ENCODE assay signal across 22 cellular contexts in genomic region chr7:151405588-151405987, GRCh38. TPM values are rescaled to one million over a fixed set of nuclear protein-coding genes. Genes with fewer than 3 reads are reported as not detected.
DNase-seq lines count a peak whose midpoint lies in the region; ATAC-seq, FAIRE-seq and TF ChIP-seq lines count a peak whose summit lies in the region.
"Had no signal": no experiment of that assay in that cellular context is flagged by ENCODE, and none has a peak within 500 bp of the region (broad histone marks: within the 10 kb centered on the region; RNA-seq: fewer than 3 reads in every experiment).

No MANE protein-coding gene starts in this region.

- TF ChIP-seq CTCF in HEK293 (tag by site-specific recombination; IDR thresholded peaks at IDR 0.05) (no peak), kidney (IDR thresholded peaks at IDR 0.05; ENCODE audit: borderline replicate concordance, extremely low read depth, insufficient read depth) (no peak), parathyroid adenoma (IDR thresholded peaks at IDR 0.05) (no peak)

- H3K27me3 Mint-ChIP-seq in CD8-positive, alpha-beta memory T cell, result peaks cover 5 to 6% of the 10 kb centered on the region in 2 donors

- H3K27ac Mint-ChIP-seq in CD8-positive, alpha-beta memory T cell, result peak overlapping the region in 6 of 8 donors; percentile 76 to 91 (median 90)
- H3K27ac Mint-ChIP-seq: HFFc6 had no signal

- H3K9ac ChIP-seq in kidney (ENCODE audit: low read length in 2 of 2) (no peak overlapping the region), parathyroid adenoma (no peak overlapping the region)

- FAIRE-seq in kidney (lab: Jason Lieb, UNC), result no peak
- FAIRE-seq: G401.6, GM12892 had no signal

- no peak overlapping the region for H3K4me2 ChIP-seq in parathyroid adenoma (ENCODE audit: low read length)

- H3K27ac ChIP-seq in CD8-positive, alpha-beta memory T cell (ENCODE audit: low read depth, low read length), result no peak overlapping the region
- H3K27ac ChIP-seq in HEK293 (ENCODE audit: extremely low read depth, low read depth, low read length) (no peak overlapping the region), kidney (ENCODE audit: low read depth in 2 of 2, low read length in 2 of 2) (no peak overlapping the region), parathyroid adenoma (peak overlapping the region; percentile 99)
- H3K27ac ChIP-seq: RWPE1 had no signal

- H3K36me3 ChIP-seq in CD8-positive, alpha-beta memory T cell (ENCODE audit: insufficient read depth, low read length), result no peaks in the 10 kb centered on the region
- H3K36me3 ChIP-seq in HEK293 (ENCODE audit: control insufficient read depth in 2 of 2, insufficient read depth in 1 of 2, low read length in 2 of 2) (no peaks in the 10 kb centered on the region), kidney (ENCODE audit: control insufficient read depth in 1 of 2, insufficient read depth in 2 of 2, low read length in 2 of 2) (no peaks in the 10 kb centered on the region), parathyroid adenoma (ENCODE audit: control insufficient read depth, insufficient read depth, low read length) (no peaks in the 10 kb centered on the region)
- H3K36me3 ChIP-seq: MG63 had no signal

- H3K27me3 ChIP-seq in CD8-positive, alpha-beta memory T cell (ENCODE audit: insufficient read depth, low read length, poor library complexity, severe bottlenecking), result no peaks in the 10 kb centered on the region
- no peaks in the 10 kb centered on the region for H3K27me3 ChIP-seq in parathyroid adenoma (ENCODE audit: control insufficient read depth, insufficient read depth, low read length)
- H3K27me3 ChIP-seq: MG63 had no signal

- CTCF ChIA-PET in CD8-positive, alpha-beta memory T cell (lab: Charles Lee), result interaction anchor here (1.2 to 2.4 kb wide), 2 partner anchors 24 to 43 kb away, joined by 3 to 9 read pairs; no protein-coding TSS in a partner anchor
- CTCF ChIA-PET in HEK293 (lab: Yijun Ruan, JAX), result no interaction called here

- peaks cover 6% of the 10 kb centered on the region for H3K4me1 ChIP-seq in CD8-positive, alpha-beta memory T cell (ENCODE audit: insufficient read depth, low read length)
- H3K4me1 ChIP-seq in HEK293 (ENCODE audit: control insufficient read depth, insufficient read depth, low read length) (no peaks in the 10 kb centered on the region), kidney (ENCODE audit: control insufficient read depth in 1 of 2, insufficient read depth in 1 of 2, low read depth in 1 of 2, low read length in 2 of 2) (peaks cover 4 to 7% of the 10 kb centered on the region in 2 donors), parathyroid adenoma (peaks cover 72% of the 10 kb centered on the region)

- DNase-seq in CD8-positive, alpha-beta memory T cell, result peak in 1 of 5 donors; percentile 30
- DNase-seq in kidney (peak; percentile 37), occipital lobe (lab: John Stamatoyannopoulos, UW) (no peak), SKM-1 treated with dmso at 0.1 percent for 144 hours (lab: John Stamatoyannopoulos, UW; ENCODE audit: unreplicated experiment) (no peak)
- DNase-seq: Calu3; CD8-positive, alpha-beta T cell; DMS153; HFFc6; MG63; NCI-H1436; NCI-H1930; NCI-H510A; NCI-H748 treated with DMSO at 0.1 percent for 48 hours had no signal

- H3K9me3 Mint-ChIP-seq in CD8-positive, alpha-beta memory T cell, result no peaks in the 10 kb centered on the region
- H3K9me3 Mint-ChIP-seq: CD8-positive, alpha-beta T cell; HFFc6 had no signal

- peaks cover 20 to 28% (median 21%) of the 10 kb centered on the region in 3 donors for H3K4me1 Mint-ChIP-seq in CD8-positive, alpha-beta memory T cell

- intact Hi-C loops in kidney (cut with DNase I), result no loop called here

- POLR2A ChIA-PET in CD8-positive, alpha-beta memory T cell (lab: Charles Lee), result no interaction called here
- POLR2A ChIA-PET in HEK293 (lab: Yijun Ruan, JAX), result no interaction called here

- H3K4me3 Mint-ChIP-seq in CD8-positive, alpha-beta memory T cell, result no peak overlapping the region
- H3K4me3 Mint-ChIP-seq: CD8-positive, alpha-beta T cell; HFFc6 had no signal

- H3K36me3 Mint-ChIP-seq in CD8-positive, alpha-beta memory T cell, result peaks cover 0 to 3% (median under 1%) of the 10 kb centered on the region in 3 donors
- H3K36me3 Mint-ChIP-seq: CD8-positive, alpha-beta T cell had no signal

- no peak overlapping the region for H2AFZ ChIP-seq in parathyroid adenoma

- ATAC-seq in GM21723 (IDR thresholded peaks at IDR 0.05; ENCODE audit: unreplicated experiment) (no peak), GM19455 (IDR thresholded peaks at IDR 0.05; ENCODE audit: unreplicated experiment) (no peak)
- ATAC-seq: CD8-positive, alpha-beta T cell had no signal

- H3K4me3 ChIP-seq in CD8-positive, alpha-beta memory T cell (ENCODE audit: low read length), result no peak overlapping the region
- H3K4me3 ChIP-seq in HEK293 (ENCODE audit: low read depth, low read length) (no peak overlapping the region), kidney (ENCODE audit: low read length in 2 of 2) (no peak overlapping the region), parathyroid adenoma (ENCODE audit: low read depth, low read length) (no peak overlapping the region)
- H3K4me3 ChIP-seq: MG63 had no signal

- H3K9me3 ChIP-seq in CD8-positive, alpha-beta memory T cell (ENCODE audit: low read length), result no peaks in the 10 kb centered on the region
- H3K9me3 ChIP-seq in HEK293 (ENCODE audit: control insufficient read depth, insufficient read depth, low read depth, low read length), result no peaks in the 10 kb centered on the region
- H3K9me3 ChIP-seq in kidney (ENCODE audit: control insufficient read depth in 1 of 2, low read length in 2 of 2), result no peaks in the 10 kb centered on the region
- H3K9me3 ChIP-seq in parathyroid adenoma (ENCODE audit: control insufficient read depth, low read length), result no peaks in the 10 kb centered on the region
- H3K9me3 ChIP-seq: MG63 had no signal

- H3K79me2 ChIP-seq in parathyroid adenoma, result no peaks in the 10 kb centered on the region

TF ChIP-seq in HEK293, 187 proteins besides CTCF, POLR2A, EP300 and RAD21:
- TF ChIP-seq ZNF658 (tag by site-specific recombination; IDR thresholded peaks at IDR 0.05) (no peak), ZNF239 (tag by site-specific recombination; IDR thresholded peaks at IDR 0.05) (no peak), ZNF514 (tag by site-specific recombination; IDR thresholded peaks at IDR 0.05) (no peak), ZFHX2 (tag by site-specific recombination; conservative IDR thresholded peaks at IDR 0.05) (0 out of 2 replicates have a peak, but pooled peaks have one; percentile 8), OSR2 (tag by site-specific recombination; IDR thresholded peaks at IDR 0.05) (no peak), GLIS1 (tag by site-specific recombination; IDR thresholded peaks at IDR 0.05) (no peak), ZNF792 (tag by site-specific recombination; IDR thresholded peaks at IDR 0.05) (no peak), ZNF645 (tag by site-specific recombination; IDR thresholded peaks at IDR 0.05) (no peak), ZNF169 (tag by site-specific recombination; IDR thresholded peaks at IDR 0.05) (no peak)

RNA-seq across cellular contexts. Expression of gene WDR86, which starts 4.2 kb away (rescaled TPM):
- total RNA-seq in CD8-positive, alpha-beta memory T cell, result under 1 TPM; 0.55 to 0.59 TPM
- polyA plus RNA-seq in CD8-positive, alpha-beta memory T cell, result 10.4 TPM
- 5.9 TPM for total RNA-seq in kidney
- 1.8 TPM for polyA plus RNA-seq in kidney (ENCODE audit: insufficient read depth, low read depth, low replicate concordance)
- 50.2 TPM for total RNA-seq in occipital lobe
- total RNA-seq: Calu3, H4, HFFc6 had no signal

RNA-seq across cellular contexts. Expression of gene CRYGN, which starts 34.4 kb away (rescaled TPM):
- not detected for total RNA-seq in CD8-positive, alpha-beta memory T cell
- polyA plus RNA-seq in CD8-positive, alpha-beta memory T cell, result 0.41 TPM
- total RNA-seq in kidney, result 0.22 TPM
- not detected for polyA plus RNA-seq in kidney (ENCODE audit: insufficient read depth, low read depth, low replicate concordance)
- total RNA-seq in occipital lobe, result not detected
- total RNA-seq: Calu3; CD8-positive, alpha-beta T cell; H4; HFFc6; LHCN-M2 had no signal
